In genomic region chr16:60558936-60559335, GRCh38 we compare ENCODE assay signal across 34 cellular contexts.
"Had no signal": no experiment of that assay in that cellular context is flagged by ENCODE, and none has a peak within 500 bp of the region (broad histone marks: within the 10 kb centered on the region; RNA-seq: fewer than 3 reads in every experiment).

No MANE protein-coding gene starts in this region.

- H3K27me3 ChIP-seq: MG63 had no signal

- DNase-seq: Karpas-422, Kasumi-1, MG63, MM.1S, NCI-H1048, NCI-H1092, NCI-H1092 treated with DMSO at 0.1 percent for 48 hours, NCI-H1105, NCI-H1105 treated with DMSO at 0.1 percent for 48 hours, NCI-H1417, NCI-H1417 treated with DMSO at 0.1 percent for 48 hours, NCI-H1436, NCI-H1436 treated with DMSO at 0.1 percent for 48 hours, NCI-H146, NCI-H1694, NCI-H1694 treated with DMSO at 0.1 percent for 48 hours, NCI-H187, NCI-H187 treated with DMSO at 0.1 percent for 48 hours, NCI-H1930, NCI-H2029, NCI-H2029 treated with DMSO at 0.1 percent for 48 hours, NCI-H2081, NCI-H2081 treated with DMSO at 0.1 percent for 48 hours, NCI-H2107, NCI-H2171, NCI-H2171 treated with DMSO at 0.1 percent for 48 hours, NCI-H2227 treated with DMSO at 0.1 percent for 48 hours, NCI-H226, NCI-H345, NCI-H446, NCI-H446 treated with DMSO at 0.1 percent for 48 hours, NCI-H510A, NCI-H510A treated with DMSO at 0.1 percent for 48 hours, NCI-H524 had no signal

- H3K9me3 ChIP-seq: MG63 had no signal

- H3K36me3 ChIP-seq: MG63 had no signal

- H3K4me3 ChIP-seq: MG63 had no signal
